19 cellular contexts compared by ENCODE assay signal in genomic region chr18:44185981-44186380, GRCh38.
"Had no signal": no experiment of that assay in that cellular context is flagged by ENCODE, and none has a peak within 500 bp of the region (broad histone marks: within the 10 kb centered on the region; RNA-seq: fewer than 3 reads in every experiment).

No MANE protein-coding gene starts in this region.

- H3K27ac ChIP-seq: body of pancreas, colonic mucosa, gastrocnemius medialis, heart left ventricle, neural progenitor cell, pancreas, right lobe of liver, SK-N-MC, thoracic aorta had no signal

- H3K9me3 ChIP-seq: body of pancreas, colonic mucosa, gastrocnemius medialis, heart left ventricle, pancreas, right lobe of liver, thoracic aorta had no signal

- H3K27me3 ChIP-seq: body of pancreas, colonic mucosa, gastrocnemius medialis, heart left ventricle, neural progenitor cell, pancreas, right lobe of liver had no signal

- H3K9ac ChIP-seq: neural progenitor cell had no signal

- H3K4me1 ChIP-seq: body of pancreas, colonic mucosa, gastrocnemius medialis, heart left ventricle, neural progenitor cell, pancreas, right lobe of liver had no signal

- H3K4me3 ChIP-seq: body of pancreas, colonic mucosa, gastrocnemius medialis, heart left ventricle, neural progenitor cell, pancreas, right lobe of liver, SK-N-MC, thoracic aorta had no signal

- H3K36me3 ChIP-seq: colonic mucosa, gastrocnemius medialis, heart left ventricle, neural progenitor cell, pancreas, right lobe of liver, thoracic aorta had no signal

- H2AFZ ChIP-seq: neural progenitor cell had no signal

- DNase-seq: activated CD4-positive, alpha-beta T cell treated with anti-CD3 and anti-CD28 coated beads, Interleukin-2, amount 10 ng/mL, durations not matched to agents 24 days and 14 days; activated CD4-positive, CD25-positive, alpha-beta regulatory T cell; activated CD8-positive, alpha-beta T cell treated with anti-CD3 and anti-CD28 coated beads for 36 hours; activated naive CD4-positive, alpha-beta T cell treated with anti-CD3 and anti-CD28 coated beads, Interleukin-2, amount 50 U/mL, for 16 hours; activated T-cell treated with anti-CD3 and anti-CD28 coated beads, Interleukin-2, amount 50 U/mL, for 4 hours; body of pancreas; caudate nucleus; colonic mucosa; gastrocnemius medialis; heart left ventricle; mesenchymal stem cell; naive thymus-derived CD4-positive, alpha-beta T cell; pancreas; right lobe of liver; stimulated activated CD4-positive, alpha-beta T cell treated with anti-CD3 and anti-CD28 coated beads, Interleukin-4, amount 100 ng/mL, for 24 hours; T-cell had no signal
